Comparison of ENCODE assay signal across 1 cellular context in genomic region chr14:67241416-67242362, GRCh38.
TF ChIP-seq lines count a peak whose summit lies in the region.

PALS1 (plus strand) TSS chr14:67241435; CDS start chr14:67279171, 37,736 bp downstream.

TF ChIP-seq in K562, 482 proteins besides CTCF, POLR2A, EP300 and RAD21 (continued from another document and continues in another):
- TF ChIP-seq ZNF398 (CRISPR knock-in tag; IDR thresholded peaks at IDR 0.05) = no peak
- no peak for TF ChIP-seq HOMEZ (CRISPR knock-in tag; IDR thresholded peaks at IDR 0.05)
- no peak for TF ChIP-seq GTF2B (IDR thresholded peaks at IDR 0.05; ENCODE audit: extremely low read depth, insufficient read length)
- no peak for TF ChIP-seq ARNT (IDR thresholded peaks at IDR 0.05)
- TF ChIP-seq PRMT5 (CRISPR knock-in tag; IDR thresholded peaks at IDR 0.05) = no peak
- TF ChIP-seq ZEB2 (IDR thresholded peaks at IDR 0.05) = no peak
- no peak for TF ChIP-seq ESRRA (IDR thresholded peaks at IDR 0.05; ENCODE audit: borderline replicate concordance, low read depth)
- TF ChIP-seq CUX1 (CRISPR knock-in tag; IDR thresholded peaks at IDR 0.05) = no peak
- TF ChIP-seq NFRKB (IDR thresholded peaks at IDR 0.05; ENCODE audit: low read depth) = no peak
- no peak for TF ChIP-seq TFE3 (CRISPR knock-in tag; IDR thresholded peaks at IDR 0.05)
- 0 out of 2 replicates have a peak, but pooled peaks have one; percentile 18 for TF ChIP-seq ZNF263 (CRISPR knock-in tag; IDR thresholded peaks at IDR 0.05; ENCODE audit: borderline replicate concordance)
- no peak for TF ChIP-seq ZNF699 (CRISPR knock-in tag; IDR thresholded peaks at IDR 0.05; ENCODE audit: insufficient replicate concordance)
- peak; percentile 85 for TF ChIP-seq POLR2G (IDR thresholded peaks at IDR 0.05; ENCODE audit: low read depth, low read length)
- TF ChIP-seq ZNF766 (CRISPR knock-in tag; conservative IDR thresholded peaks at IDR 0.05) = no peak
- TF ChIP-seq IRF9 (tag; IDR thresholded peaks at IDR 0.05) = no peak
- no peak for TF ChIP-seq DLX4 (CRISPR knock-in tag; IDR thresholded peaks at IDR 0.05)
- TF ChIP-seq SRSF3 (IDR thresholded peaks at IDR 0.05; ENCODE audit: insufficient read depth, low read length) = no peak
- peak; percentile 50 for TF ChIP-seq GATA2 (CRISPR knock-in tag; IDR thresholded peaks at IDR 0.05)
- TF ChIP-seq THAP12 (CRISPR knock-in tag; IDR thresholded peaks at IDR 0.05) = peak; percentile 40; the same call in 1 of the 2 replicates
- TF ChIP-seq FOXJ3 (CRISPR knock-in tag; IDR thresholded peaks at IDR 0.05) = no peak
- TF ChIP-seq KAT8 (IDR thresholded peaks at IDR 0.05; ENCODE audit: low read depth) = no peak
- no peak for TF ChIP-seq ZBED1 (IDR thresholded peaks at IDR 0.05)
- no peak for TF ChIP-seq DACH1 (IDR thresholded peaks at IDR 0.05; ENCODE audit: partially characterized antibody)
- no peak for TF ChIP-seq HDAC2 (IDR thresholded peaks at IDR 0.05)
- TF ChIP-seq CHD2 (IDR thresholded peaks at IDR 0.05; ENCODE audit: low read depth, low read length) = no peak
- no peak for TF ChIP-seq FUS (optimal IDR thresholded peaks at IDR 0.05; ENCODE audit: low read depth, low read length)
- peak in 1 of 2 experiments; percentile 82; a peak in 1 of 4 replicates for TF ChIP-seq TEAD1 (CRISPR knock-in tag; IDR thresholded peaks at IDR 0.05)
- TF ChIP-seq SMAD4 (CRISPR knock-in tag; conservative IDR thresholded peaks at IDR 0.05) = peak; percentile 77
- no peak for TF ChIP-seq NR2F6 (CRISPR knock-in tag; IDR thresholded peaks at IDR 0.05)
- no peak for TF ChIP-seq IFI16 (CRISPR knock-in tag; IDR thresholded peaks at IDR 0.05)
- TF ChIP-seq ZNF134 (CRISPR knock-in tag; conservative IDR thresholded peaks at IDR 0.05) = 0 out of 2 replicates have a peak, but pooled peaks have one; percentile 10
- TF ChIP-seq E2F8 (IDR thresholded peaks at IDR 0.05; ENCODE audit: low read depth, partially characterized antibody) = no peak
- no peak; the same call in 1 of the 2 replicates for TF ChIP-seq MBD2 (IDR thresholded peaks at IDR 0.05; ENCODE audit: borderline replicate concordance, low read depth)
- no peak for TF ChIP-seq CC2D1A (IDR thresholded peaks at IDR 0.05)
- no peak for TF ChIP-seq ZBTB11 (CRISPR knock-in tag; IDR thresholded peaks at IDR 0.05)
- no peak for TF ChIP-seq MAFF (IDR thresholded peaks at IDR 0.05; ENCODE audit: low read length)
